8 cellular contexts compared by ENCODE assay signal in genomic region chr4:7194251-7195137, GRCh38. TPM values are rescaled to one million over a fixed set of nuclear protein-coding genes. Genes with fewer than 3 reads are reported as not detected.
DNase-seq lines count a peak whose midpoint lies in the region; ATAC-seq, FAIRE-seq and TF ChIP-seq lines count a peak whose summit lies in the region.

No MANE protein-coding gene starts in this region.

- TF ChIP-seq EP300 in upper lobe of left lung (IDR thresholded peaks at IDR 0.05) = no peak

- H3K9me3 ChIP-seq in MG63 (no peaks in the 10 kb centered on the region), liver (ENCODE audit: control insufficient read depth in 4 of 4, low read length in 3 of 4) (no peaks in the 10 kb centered on the region), upper lobe of left lung (no peaks in the 10 kb centered on the region)

- 56% methylated on average over 6 of the region's 6 CpGs for WGBS in liver
- WGBS in upper lobe of left lung, 2 donors = 20 to 46% methylated on average over 2 to 6 of the region's 6 CpGs

- peak; percentile 33 for TF ChIP-seq CTCF in liver (IDR thresholded peaks at IDR 0.05; ENCODE audit: low read depth, low read length, missing input control)
- peak in 4 of 6 experiments; percentile 38 to 74 (median 56) for TF ChIP-seq CTCF in upper lobe of left lung (IDR thresholded peaks at IDR 0.05)

- H3K4me3 ChIP-seq in MG63 = no peak overlapping the region
- no peak overlapping the region for H3K4me3 ChIP-seq in liver (ENCODE audit: low read depth in 1 of 3, low read length in 3 of 3)
- H3K4me3 ChIP-seq in upper lobe of left lung = no peak overlapping the region

- FAIRE-seq in urothelium cell line (lab: Jason Lieb, UNC) = no peak

- H3K27ac ChIP-seq in liver (ENCODE audit: low read depth in 1 of 2, low read length in 2 of 2) = no peak overlapping the region
- no peak overlapping the region for H3K27ac ChIP-seq in upper lobe of left lung

- no peaks in the 10 kb centered on the region for H3K27me3 ChIP-seq in MG63
- H3K27me3 ChIP-seq in liver (ENCODE audit: control insufficient read depth in 4 of 4, insufficient read depth in 4 of 4, low read length in 3 of 4) = peaks cover 0 to 4% (median 0%) of the 10 kb centered on the region in 4 donors
- H3K27me3 ChIP-seq in upper lobe of left lung = peaks cover 0 to 24% (median 4%) of the 10 kb centered on the region in 4 donors

- H3K36me3 ChIP-seq in MG63 = no peaks in the 10 kb centered on the region
- H3K36me3 ChIP-seq in liver (ENCODE audit: control insufficient read depth in 4 of 4, insufficient read depth in 3 of 4, low read depth in 1 of 4, low read length in 3 of 4) = no peaks in the 10 kb centered on the region
- no peaks in the 10 kb centered on the region for H3K36me3 ChIP-seq in upper lobe of left lung

- peak; percentile 63 to 65 for TF ChIP-seq RAD21 in liver (IDR thresholded peaks at IDR 0.05)

- ATAC-seq in upper lobe of left lung (ENCODE audit: low FRiP score in 2 of 2) (peak; percentile 31 to 81), HG03571 (IDR thresholded peaks at IDR 0.05; ENCODE audit: unreplicated experiment) (no peak), HG02759 (IDR thresholded peaks at IDR 0.05; ENCODE audit: unreplicated experiment) (no peak)

- in situ Hi-C loops in Caki2 (cut with HindIII; ENCODE audit: low pct_unique_long_range_greater_than_20kb, low sequenced_read_pairs) = no loop called here

- peaks cover 6 to 21% (median 16%) of the 10 kb centered on the region in 4 donors for H3K4me1 ChIP-seq in liver (ENCODE audit: control insufficient read depth in 4 of 4, insufficient read depth in 4 of 4, low read length in 3 of 4)
- peaks cover 9 to 41% (median 25%) of the 10 kb centered on the region in 4 donors for H3K4me1 ChIP-seq in upper lobe of left lung

- DNase-seq in Caki2 (ENCODE audit: low read depth) = peak; percentile 22
- DNase-seq in MG63 = peak; percentile 38
- peak in 38 of 58 donors; percentile 14 to 66 (median 36) for DNase-seq in anterior cingulate cortex (lab: John Stamatoyannopoulos, UW)
- DNase-seq in upper lobe of left lung = peak; percentile 84 to 90
- DNase-seq in urothelium cell line (ENCODE audit: low spot score) = no peak

- H3K9ac ChIP-seq in liver (ENCODE audit: low read depth in 1 of 2, low read length in 2 of 2) = no peak overlapping the region

- TF ChIP-seq POLR2A in upper lobe of left lung (IDR thresholded peaks at IDR 0.05) = no peak

TF ChIP-seq in liver, 16 proteins besides CTCF, POLR2A, EP300 and RAD21:
- TF ChIP-seq YY1 (IDR thresholded peaks at IDR 0.05) (no peak), NR2F2 (IDR thresholded peaks at IDR 0.05) (no peak), ZBTB33 (IDR thresholded peaks at IDR 0.05) (no peak)
TF ChIP-seq in liver: peak in this region for 0.

RNA-seq across cellular contexts. Expression of gene SORCS2, which starts 2.2 kb away (rescaled TPM):
- total RNA-seq in Caki2 (2014; rRNA removed; shearing (Covaris generic); ENCODE audit: low replicate concordance) = 1.4 and 16.4 TPM in 2 replicates
- 0.25 and 1.5 TPM in 2 replicates for total RNA-seq in MG63 (2014; rRNA removed; shearing (Covaris generic); ENCODE audit: low replicate concordance)
- total RNA-seq in liver (1 to 10 TPM; 1.3 to 1.4 TPM), upper lobe of left lung (10 to 100 TPM in 2 of 6 donors, 1 to 10 TPM in 4; 2.2 to 28.3 (median 7.2) TPM)
- polyA plus RNA-seq in liver = under 1 TPM; 0.10 to 0.50 TPM

Comparison
In these comparisons a context has a peak if more than half of its experiments do, and no peak if none do; other contexts are left out.
1. ATAC-seq: peak in upper lobe of left lung (2 of 2); none in HG03571 (single experiment) and HG02759 (single experiment).